ENCODE assay signal across 24 cellular contexts in the genomic region with DNA sequence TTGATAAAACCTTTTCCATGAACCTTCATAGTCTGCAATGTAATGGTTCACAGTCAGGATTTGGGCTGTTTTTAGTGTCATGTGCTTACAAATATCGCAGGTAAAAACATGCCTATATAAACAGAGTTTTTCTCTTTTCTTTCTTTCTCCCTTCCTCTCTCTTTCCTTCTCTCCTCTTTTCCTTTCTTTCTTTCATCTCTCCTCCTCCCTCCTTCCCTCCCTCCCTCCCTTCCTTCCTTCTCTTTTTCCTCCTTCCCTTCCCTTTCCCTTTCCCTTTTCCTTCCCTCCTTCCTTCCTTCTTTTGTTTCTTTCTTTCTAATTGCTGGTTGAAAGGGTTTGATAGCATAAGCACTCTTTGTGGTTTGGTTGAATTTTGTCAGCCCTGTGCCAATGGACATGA. TPM values are rescaled to one million over a fixed set of nuclear protein-coding genes. Genes with fewer than 3 reads are reported as not detected.
"Had no signal": no experiment of that assay in that cellular context is flagged by ENCODE, and none has a peak within 500 bp of the region (broad histone marks: within the 10 kb centered on the region; RNA-seq: fewer than 3 reads in every experiment).

No MANE protein-coding gene starts in this region.

- H3K9me3 ChIP-seq: SJSA1 had no signal

- H3K4me1 ChIP-seq: SJSA1 had no signal

- H3K4me3 ChIP-seq: SJSA1, SK-N-MC had no signal

- H3K27ac ChIP-seq: HL-60, SJSA1, SK-N-MC had no signal

- H3K27me3 ChIP-seq: SJSA1 had no signal

- DNase-seq: KBM-7, MV-4-11, NCI-H1048, NCI-H1105, NCI-H1417, NCI-H1436 treated with DMSO at 0.1 percent for 48 hours, NCI-H1694, NCI-H1930, NCI-H2081, NCI-H2107, NCI-H2227 treated with DMSO at 0.1 percent for 48 hours, NCI-H446, NCI-H510A, NCI-H524 treated with DMSO at 0.1 percent for 48 hours, NCI-H69, NCI-H774, RPMI8226, SIG-M5 had no signal

- H3K9me3 Mint-ChIP-seq: IgD-negative memory B cell had no signal

- H3K36me3 ChIP-seq: SJSA1 had no signal

- H3K4me3 Mint-ChIP-seq: IgD-negative memory B cell had no signal

- H3K27ac Mint-ChIP-seq: IgD-negative memory B cell had no signal

RNA-seq across cellular contexts. Expression of a gene that starts 9.6 kb away (rescaled TPM):
- total RNA-seq: LHCN-M2, MCF 10A, SJSA1 had no signal
